Comparison of ENCODE assay signal across 1 cellular context in genomic region chr4:132646186-132646585, GRCh38.
TF ChIP-seq lines count a peak whose summit lies in the region.

No MANE protein-coding gene starts in this region.

TF ChIP-seq in HepG2, 621 proteins besides CTCF, POLR2A, EP300 and RAD21 (continued from another document):
- TF ChIP-seq ZNF318 (CRISPR knock-in tag; IDR thresholded peaks at IDR 0.05) (no peak), DRAP1 (CRISPR knock-in tag; IDR thresholded peaks at IDR 0.05) (no peak), ZNF577 (CRISPR knock-in tag; IDR thresholded peaks at IDR 0.05; ENCODE audit: borderline replicate concordance, low read depth) (no peak), RNF2 (conservative IDR thresholded peaks at IDR 0.05; ENCODE audit: low read depth) (no peak), CENPT (CRISPR knock-in tag; IDR thresholded peaks at IDR 0.05; ENCODE audit: low read depth) (no peak)
